In genomic region chr17:58052951-58053715, GRCh38 we compare ENCODE assay signal across 12 cellular contexts. TPM values are rescaled to one million over a fixed set of nuclear protein-coding genes. Genes with fewer than 3 reads are reported as not detected.
DNase-seq lines count a peak whose midpoint lies in the region; TF ChIP-seq lines count a peak whose summit lies in the region.
"Had no signal": no experiment of that assay in that cellular context is flagged by ENCODE, and none has a peak within 500 bp of the region (broad histone marks: within the 10 kb centered on the region; RNA-seq: fewer than 3 reads in every experiment).

No MANE protein-coding gene starts in this region.

- 65% methylated on average over 8 of the region's 8 CpGs for WGBS in smooth muscle cell (ENCODE audit: low lambda C conversion rate)

- no peaks in the 10 kb centered on the region for H3K79me2 ChIP-seq in smooth muscle cell (ENCODE audit: low read depth)

- H3K27me3 ChIP-seq in smooth muscle cell (ENCODE audit: low read depth): no peaks in the 10 kb centered on the region

- H2AFZ ChIP-seq in smooth muscle cell (ENCODE audit: low read depth): no peak overlapping the region

- no peaks in the 10 kb centered on the region for H3K27me3 Mint-ChIP-seq in activated naive CD4-positive, alpha-beta T cell treated with anti-CD3 and anti-CD28 coated beads, Interleukin-2, amount 50 U/mL, for 24 hours
- peaks cover 16% of the 10 kb centered on the region for H3K27me3 Mint-ChIP-seq in progenitor cell of endocrine pancreas

- TF ChIP-seq CTCF in progenitor cell of endocrine pancreas (IDR thresholded peaks at IDR 0.05; ENCODE audit: unreplicated experiment) (no peak), smooth muscle cell (IDR thresholded peaks at IDR 0.05; ENCODE audit: borderline replicate concordance, insufficient read depth, poor library complexity, severe bottlenecking) (no peak), GM13976 (IDR thresholded peaks at IDR 0.05; ENCODE audit: borderline replicate concordance, control extremely low read depth, extremely low read depth, insufficient read depth, missing control alignments) (no peak)

- H3K9me3 ChIP-seq in smooth muscle cell (replicated peaks; ENCODE audit: low read depth): no peaks in the 10 kb centered on the region

- in situ Hi-C loops in GM13976 (cut with MboI; ENCODE audit: low sequenced_read_pairs, unreplicated experiment): no loop called here

- H3K4me1 Mint-ChIP-seq in activated naive CD4-positive, alpha-beta T cell treated with anti-CD3 and anti-CD28 coated beads, Interleukin-2, amount 50 U/mL, for 24 hours: peaks cover 18% of the 10 kb centered on the region
- no peaks in the 10 kb centered on the region for H3K4me1 Mint-ChIP-seq in progenitor cell of endocrine pancreas (ENCODE audit: low read depth)
- H3K4me1 Mint-ChIP-seq: memory B cell had no signal

- peak overlapping the region; percentile 59 for H3K27ac Mint-ChIP-seq in activated naive CD4-positive, alpha-beta T cell treated with anti-CD3 and anti-CD28 coated beads, Interleukin-2, amount 50 U/mL, for 24 hours
- peak overlapping the region; percentile 7 for H3K27ac Mint-ChIP-seq in progenitor cell of endocrine pancreas
- H3K27ac Mint-ChIP-seq: memory B cell had no signal

- no peak overlapping the region for H3K9ac ChIP-seq in smooth muscle cell (ENCODE audit: low read depth)

- H3K9me3 Mint-ChIP-seq in activated naive CD4-positive, alpha-beta T cell treated with anti-CD3 and anti-CD28 coated beads, Interleukin-2, amount 50 U/mL, for 24 hours: no peaks in the 10 kb centered on the region
- no peaks in the 10 kb centered on the region for H3K9me3 Mint-ChIP-seq in progenitor cell of endocrine pancreas (ENCODE audit: low read depth)
- H3K9me3 Mint-ChIP-seq: memory B cell had no signal

- DNase-seq in activated naive CD4-positive, alpha-beta T cell treated with Interleukin-2 at 50 U/mL for 16 hours: peak; percentile 10
- DNase-seq in activated naive CD4-positive, alpha-beta T cell (lab: John Stamatoyannopoulos, UW): no peak
- DNase-seq in progenitor cell of endocrine pancreas (ENCODE audit: low spot score, unreplicated experiment): no peak
- DNase-seq in superior temporal gyrus (ENCODE audit: extremely low spot score): peak; percentile 43
- DNase-seq in NOMO-1 treated with DMSO at 0.1 percent for 48 hours (lab: John Stamatoyannopoulos, UW; ENCODE audit: unreplicated experiment): no peak
- DNase-seq in smooth muscle cell (lab: John Stamatoyannopoulos, UW; ENCODE audit: unreplicated experiment): no peak
- DNase-seq in GM13976 (ENCODE audit: low spot score): no peak
- DNase-seq: Calu3, NCI-H1930, right cardiac atrium had no signal

- H3K4me1 ChIP-seq in smooth muscle cell (ENCODE audit: low read depth): no peaks in the 10 kb centered on the region

- no peak overlapping the region for H3K4me3 Mint-ChIP-seq in activated naive CD4-positive, alpha-beta T cell treated with anti-CD3 and anti-CD28 coated beads, Interleukin-2, amount 50 U/mL, for 24 hours
- H3K4me3 Mint-ChIP-seq in progenitor cell of endocrine pancreas (ENCODE audit: low read depth): no peak overlapping the region
- H3K4me3 Mint-ChIP-seq: memory B cell had no signal

- no peak overlapping the region for H3K4me2 ChIP-seq in smooth muscle cell

- no peak overlapping the region for H3K27ac ChIP-seq in smooth muscle cell (ENCODE audit: low read depth)

- no peak overlapping the region for H3K4me3 ChIP-seq in smooth muscle cell

- H3F3A ChIP-seq in smooth muscle cell (ENCODE audit: low read depth): no peaks in the 10 kb centered on the region

- no peaks in the 10 kb centered on the region for H3K36me3 Mint-ChIP-seq in activated naive CD4-positive, alpha-beta T cell treated with anti-CD3 and anti-CD28 coated beads, Interleukin-2, amount 50 U/mL, for 24 hours
- H3K36me3 Mint-ChIP-seq in progenitor cell of endocrine pancreas (ENCODE audit: insufficient read depth): no peaks in the 10 kb centered on the region
- H3K36me3 Mint-ChIP-seq: memory B cell had no signal

- no peaks in the 10 kb centered on the region for H4K20me1 ChIP-seq in smooth muscle cell (ENCODE audit: low read depth)

- H3K36me3 ChIP-seq in smooth muscle cell (ENCODE audit: low read depth): no peaks in the 10 kb centered on the region

RNA-seq across cellular contexts. Expression of gene DYNLL2, which starts 30.1 kb away (rescaled TPM):
- total RNA-seq in progenitor cell of endocrine pancreas (50.9 and 51.6 TPM in 2 replicates), smooth muscle cell (8.9 and 9.1 TPM in 2 replicates)
- 1.5 and 2.0 TPM in 2 replicates for polyA plus RNA-seq in smooth muscle cell

RNA-seq across cellular contexts. Expression of gene SRSF1, which starts 46.1 kb away (rescaled TPM):
- 319 and 326 TPM in 2 replicates for total RNA-seq in progenitor cell of endocrine pancreas
- total RNA-seq in smooth muscle cell: 194 and 200 TPM in 2 replicates
- polyA plus RNA-seq in smooth muscle cell: 57.9 and 61.3 TPM in 2 replicates

Comparison
In these comparisons a context has a peak if more than half of its experiments do, and no peak if none do; other contexts are left out.
1. DNase-seq: peak in activated naive CD4-positive, alpha-beta T cell treated with Interleukin-2 at 50 U/mL for 16 hours (single experiment) and superior temporal gyrus (single experiment); none in activated naive CD4-positive, alpha-beta T cell (0 of 4), progenitor cell of endocrine pancreas (single experiment), NOMO-1 treated with DMSO at 0.1 percent for 48 hours (single experiment), smooth muscle cell (single experiment) and GM13976 (single experiment).